ENCODE assay signal across 1 cellular context in the genomic region with DNA sequence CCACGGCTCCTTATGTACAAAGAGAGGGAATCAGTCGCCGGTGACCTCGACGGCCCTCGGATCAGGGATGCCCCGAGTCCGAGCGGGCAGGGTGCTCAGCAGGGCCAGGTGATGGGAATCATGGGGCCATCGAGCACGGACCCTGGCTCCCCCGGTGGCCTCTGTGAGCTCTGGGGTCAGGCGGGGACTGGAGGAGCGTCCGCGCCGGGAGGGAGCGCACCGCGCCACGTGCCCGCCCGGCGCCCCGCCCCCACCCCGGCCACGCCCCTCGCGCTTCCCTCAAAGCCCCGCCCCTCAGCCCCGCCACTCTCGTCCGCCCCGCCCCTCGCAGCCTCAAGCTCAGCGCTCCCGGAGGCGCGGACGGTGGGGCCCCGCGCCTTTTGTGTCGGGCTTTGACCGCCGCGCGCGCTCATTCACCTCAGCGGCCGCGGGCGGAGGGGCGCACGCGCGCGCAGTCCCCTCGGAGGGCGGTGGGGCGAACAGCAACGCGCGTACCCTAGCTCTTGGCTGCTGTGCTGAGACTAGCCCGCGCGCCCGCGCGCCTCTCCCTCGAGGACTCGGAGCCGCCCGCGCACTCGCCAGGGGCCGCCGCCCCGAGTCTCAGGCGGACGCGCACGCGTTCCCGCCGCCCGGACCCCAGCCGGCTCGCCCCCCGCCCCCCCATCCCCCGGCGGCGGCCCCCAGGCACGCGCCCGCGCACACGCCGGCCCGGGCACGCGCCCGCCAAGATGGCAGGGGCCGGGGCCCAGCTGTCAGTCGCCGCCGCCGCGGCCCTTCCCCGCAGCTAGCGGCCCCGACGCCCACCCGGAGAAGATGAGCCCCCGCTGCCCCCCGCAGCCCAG.
TF ChIP-seq lines count a peak whose summit lies in the region.

No MANE protein-coding gene starts in this region.

TF ChIP-seq in HEK293, 187 proteins besides CTCF, POLR2A, EP300 and RAD21 (continued from another document):
- TF ChIP-seq, protein P1, sequence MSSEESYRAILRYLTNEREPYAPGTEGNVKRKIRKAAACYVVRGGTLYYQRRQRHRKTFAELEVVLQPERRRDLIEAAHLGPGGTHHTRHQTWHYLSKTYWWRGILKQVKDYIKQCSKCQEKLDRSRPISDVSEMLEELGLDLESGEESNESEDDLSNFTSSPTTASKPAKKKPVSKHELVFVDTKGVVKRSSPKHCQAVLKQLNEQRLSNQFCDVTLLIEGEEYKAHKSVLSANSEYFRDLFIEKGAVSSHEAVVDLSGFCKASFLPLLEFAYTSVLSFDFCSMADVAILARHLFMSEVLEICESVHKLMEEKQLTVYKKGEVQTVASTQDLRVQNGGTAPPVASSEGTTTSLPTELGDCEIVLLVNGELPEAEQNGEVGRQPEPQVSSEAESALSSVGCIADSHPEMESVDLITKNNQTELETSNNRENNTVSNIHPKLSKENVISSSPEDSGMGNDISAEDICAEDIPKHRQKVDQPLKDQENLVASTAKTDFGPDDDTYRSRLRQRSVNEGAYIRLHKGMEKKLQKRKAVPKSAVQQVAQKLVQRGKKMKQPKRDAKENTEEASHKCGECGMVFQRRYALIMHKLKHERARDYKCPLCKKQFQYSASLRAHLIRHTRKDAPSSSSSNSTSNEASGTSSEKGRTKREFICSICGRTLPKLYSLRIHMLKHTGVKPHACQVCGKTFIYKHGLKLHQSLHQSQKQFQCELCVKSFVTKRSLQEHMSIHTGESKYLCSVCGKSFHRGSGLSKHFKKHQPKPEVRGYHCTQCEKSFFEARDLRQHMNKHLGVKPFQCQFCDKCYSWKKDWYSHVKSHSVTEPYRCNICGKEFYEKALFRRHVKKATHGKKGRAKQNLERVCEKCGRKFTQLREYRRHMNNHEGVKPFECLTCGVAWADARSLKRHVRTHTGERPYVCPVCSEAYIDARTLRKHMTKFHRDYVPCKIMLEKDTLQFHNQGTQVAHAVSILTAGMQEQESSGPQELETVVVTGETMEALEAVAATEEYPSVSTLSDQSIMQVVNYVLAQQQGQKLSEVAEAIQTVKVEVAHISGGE (tag by site-specific recombination; conservative IDR thresholded peaks at IDR 0.05; ENCODE audit: low read depth), result no peak
- TF ChIP-seq ZEB2 (tag by site-specific recombination; IDR thresholded peaks at IDR 0.05), result no peak
- TF ChIP-seq ZNF223 (tag by site-specific recombination; IDR thresholded peaks at IDR 0.05), result no peak
- peak; percentile 59; the same call in 1 of the 2 replicates for TF ChIP-seq ZFHX2 (tag by site-specific recombination; conservative IDR thresholded peaks at IDR 0.05)
- TF ChIP-seq ZBTB48 (tag by site-specific recombination; IDR thresholded peaks at IDR 0.05), result no peak
- no peak for TF ChIP-seq ZNF221 (tag by site-specific recombination; IDR thresholded peaks at IDR 0.05; ENCODE audit: borderline replicate concordance)
- TF ChIP-seq, protein P2, sequence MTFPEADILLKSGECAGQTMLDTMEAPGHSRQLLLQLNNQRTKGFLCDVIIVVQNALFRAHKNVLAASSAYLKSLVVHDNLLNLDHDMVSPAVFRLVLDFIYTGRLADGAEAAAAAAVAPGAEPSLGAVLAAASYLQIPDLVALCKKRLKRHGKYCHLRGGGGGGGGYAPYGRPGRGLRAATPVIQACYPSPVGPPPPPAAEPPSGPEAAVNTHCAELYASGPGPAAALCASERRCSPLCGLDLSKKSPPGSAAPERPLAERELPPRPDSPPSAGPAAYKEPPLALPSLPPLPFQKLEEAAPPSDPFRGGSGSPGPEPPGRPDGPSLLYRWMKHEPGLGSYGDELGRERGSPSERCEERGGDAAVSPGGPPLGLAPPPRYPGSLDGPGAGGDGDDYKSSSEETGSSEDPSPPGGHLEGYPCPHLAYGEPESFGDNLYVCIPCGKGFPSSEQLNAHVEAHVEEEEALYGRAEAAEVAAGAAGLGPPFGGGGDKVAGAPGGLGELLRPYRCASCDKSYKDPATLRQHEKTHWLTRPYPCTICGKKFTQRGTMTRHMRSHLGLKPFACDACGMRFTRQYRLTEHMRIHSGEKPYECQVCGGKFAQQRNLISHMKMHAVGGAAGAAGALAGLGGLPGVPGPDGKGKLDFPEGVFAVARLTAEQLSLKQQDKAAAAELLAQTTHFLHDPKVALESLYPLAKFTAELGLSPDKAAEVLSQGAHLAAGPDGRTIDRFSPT (tag by site-specific recombination; IDR thresholded peaks at IDR 0.05), result no peak
- no peak for TF ChIP-seq ZNF114 (tag by site-specific recombination; IDR thresholded peaks at IDR 0.05)
- no peak for TF ChIP-seq ZNF423 (tag by site-specific recombination; IDR thresholded peaks at IDR 0.05)
- TF ChIP-seq, protein P3, sequence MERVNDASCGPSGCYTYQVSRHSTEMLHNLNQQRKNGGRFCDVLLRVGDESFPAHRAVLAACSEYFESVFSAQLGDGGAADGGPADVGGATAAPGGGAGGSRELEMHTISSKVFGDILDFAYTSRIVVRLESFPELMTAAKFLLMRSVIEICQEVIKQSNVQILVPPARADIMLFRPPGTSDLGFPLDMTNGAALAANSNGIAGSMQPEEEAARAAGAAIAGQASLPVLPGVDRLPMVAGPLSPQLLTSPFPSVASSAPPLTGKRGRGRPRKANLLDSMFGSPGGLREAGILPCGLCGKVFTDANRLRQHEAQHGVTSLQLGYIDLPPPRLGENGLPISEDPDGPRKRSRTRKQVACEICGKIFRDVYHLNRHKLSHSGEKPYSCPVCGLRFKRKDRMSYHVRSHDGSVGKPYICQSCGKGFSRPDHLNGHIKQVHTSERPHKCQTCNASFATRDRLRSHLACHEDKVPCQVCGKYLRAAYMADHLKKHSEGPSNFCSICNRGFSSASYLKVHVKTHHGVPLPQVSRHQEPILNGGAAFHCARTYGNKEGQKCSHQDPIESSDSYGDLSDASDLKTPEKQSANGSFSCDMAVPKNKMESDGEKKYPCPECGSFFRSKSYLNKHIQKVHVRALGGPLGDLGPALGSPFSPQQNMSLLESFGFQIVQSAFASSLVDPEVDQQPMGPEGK (tag by site-specific recombination; IDR thresholded peaks at IDR 0.05), result 0 out of 2 replicates have a peak, but pooled peaks have one; percentile 21
- no peak for TF ChIP-seq ZNF202 (tag by site-specific recombination; IDR thresholded peaks at IDR 0.05; ENCODE audit: borderline replicate concordance)
- peak; percentile 71 for TF ChIP-seq KLF9 (tag by site-specific recombination; IDR thresholded peaks at IDR 0.05; ENCODE audit: low read depth)
- no peak for TF ChIP-seq RBAK (tag by site-specific recombination; IDR thresholded peaks at IDR 0.05)
- no peak for TF ChIP-seq KLF16 (tag by site-specific recombination; IDR thresholded peaks at IDR 0.05)
- no peak for TF ChIP-seq ZNF155 (tag by site-specific recombination; IDR thresholded peaks at IDR 0.05)
- TF ChIP-seq ZNF610 (tag by site-specific recombination; IDR thresholded peaks at IDR 0.05; ENCODE audit: borderline replicate concordance), result peak; percentile 49; the same call in 1 of the 2 replicates
- TF ChIP-seq, protein P4, sequence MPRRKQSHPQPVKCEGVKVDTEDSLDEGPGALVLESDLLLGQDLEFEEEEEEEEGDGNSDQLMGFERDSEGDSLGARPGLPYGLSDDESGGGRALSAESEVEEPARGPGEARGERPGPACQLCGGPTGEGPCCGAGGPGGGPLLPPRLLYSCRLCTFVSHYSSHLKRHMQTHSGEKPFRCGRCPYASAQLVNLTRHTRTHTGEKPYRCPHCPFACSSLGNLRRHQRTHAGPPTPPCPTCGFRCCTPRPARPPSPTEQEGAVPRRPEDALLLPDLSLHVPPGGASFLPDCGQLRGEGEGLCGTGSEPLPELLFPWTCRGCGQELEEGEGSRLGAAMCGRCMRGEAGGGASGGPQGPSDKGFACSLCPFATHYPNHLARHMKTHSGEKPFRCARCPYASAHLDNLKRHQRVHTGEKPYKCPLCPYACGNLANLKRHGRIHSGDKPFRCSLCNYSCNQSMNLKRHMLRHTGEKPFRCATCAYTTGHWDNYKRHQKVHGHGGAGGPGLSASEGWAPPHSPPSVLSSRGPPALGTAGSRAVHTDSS (tag by site-specific recombination; IDR thresholded peaks at IDR 0.05), result no peak
- no peak for TF ChIP-seq ZFP37 (tag by site-specific recombination; IDR thresholded peaks at IDR 0.05)
- TF ChIP-seq, protein P5, sequence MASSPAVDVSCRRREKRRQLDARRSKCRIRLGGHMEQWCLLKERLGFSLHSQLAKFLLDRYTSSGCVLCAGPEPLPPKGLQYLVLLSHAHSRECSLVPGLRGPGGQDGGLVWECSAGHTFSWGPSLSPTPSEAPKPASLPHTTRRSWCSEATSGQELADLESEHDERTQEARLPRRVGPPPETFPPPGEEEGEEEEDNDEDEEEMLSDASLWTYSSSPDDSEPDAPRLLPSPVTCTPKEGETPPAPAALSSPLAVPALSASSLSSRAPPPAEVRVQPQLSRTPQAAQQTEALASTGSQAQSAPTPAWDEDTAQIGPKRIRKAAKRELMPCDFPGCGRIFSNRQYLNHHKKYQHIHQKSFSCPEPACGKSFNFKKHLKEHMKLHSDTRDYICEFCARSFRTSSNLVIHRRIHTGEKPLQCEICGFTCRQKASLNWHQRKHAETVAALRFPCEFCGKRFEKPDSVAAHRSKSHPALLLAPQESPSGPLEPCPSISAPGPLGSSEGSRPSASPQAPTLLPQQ (tag by site-specific recombination; IDR thresholded peaks at IDR 0.05), result peak; percentile 96
- TF ChIP-seq ZBTB7A (tag by site-specific recombination; IDR thresholded peaks at IDR 0.05; ENCODE audit: low read depth), result no peak
- TF ChIP-seq REPIN1 (tag by site-specific recombination; IDR thresholded peaks at IDR 0.05; ENCODE audit: low read depth), result no peak
- no peak for TF ChIP-seq HOXA7 (CRISPR knock-in tag; IDR thresholded peaks at IDR 0.05; ENCODE audit: borderline replicate concordance)
- TF ChIP-seq GLIS2 (tag by site-specific recombination; IDR thresholded peaks at IDR 0.05), result peak; percentile 52; the same call in 1 of the 2 replicates
- TF ChIP-seq ZBTB21 (tag by site-specific recombination; IDR thresholded peaks at IDR 0.05), result no peak
- TF ChIP-seq ZNF16 (tag by site-specific recombination; IDR thresholded peaks at IDR 0.05; ENCODE audit: low read depth), result no peak
- TF ChIP-seq BCL11A (tag by site-specific recombination; IDR thresholded peaks at IDR 0.05; ENCODE audit: low read depth), result no peak
